ENCODE assay signal across 15 cellular contexts in genomic region chr20:7496394-7497111, GRCh38.
DNase-seq lines count a peak whose midpoint lies in the region; TF ChIP-seq lines count a peak whose summit lies in the region.
"Had no signal": no experiment of that assay in that cellular context is flagged by ENCODE, and none has a peak within 500 bp of the region (broad histone marks: within the 10 kb centered on the region; RNA-seq: fewer than 3 reads in every experiment).

No MANE protein-coding gene starts in this region.

- in situ Hi-C loops in SK-MEL-5 (cut with HindIII; ENCODE audit: low pct_unique_long_range_greater_than_20kb, low sequenced_read_pairs): no loop called here

- no peak overlapping the region for H3K27ac ChIP-seq in osteoblast (ENCODE audit: low read depth, low read length)
- H3K27ac ChIP-seq: SJSA1, transverse colon had no signal

- peak; percentile 38 for DNase-seq in HT1080 (ENCODE audit: low read depth)
- peak; percentile 10 for DNase-seq in SK-MEL-5 (ENCODE audit: low read depth, low spot score)
- peak; percentile 42 for DNase-seq in fibroblast of gingiva (ENCODE audit: low read depth)
- DNase-seq in osteoblast (ENCODE audit: insufficient read length, low spot score, missing footprints): peak; percentile 59
- DNase-seq in activated CD8-positive, alpha-beta memory T cell treated with anti-CD3 and anti-CD28 coated beads, Interleukin-2, amount 50 U/mL, for 4 hours: no peak
- no peak for DNase-seq in stimulated activated CD4-positive, alpha-beta T cell treated with anti-CD3 and anti-CD28 coated beads, Interleukin-4, amount 100 ng/mL, for 1 hour
- DNase-seq in A172 (ENCODE audit: low spot score): no peak
- DNase-seq: activated CD4-positive, alpha-beta memory T cell treated with anti-CD3 and anti-CD28 coated beads for 36 hours; activated T-cell treated with anti-CD3 and anti-CD28 coated beads, Interleukin-2, amount 50 U/mL, for 1 hour; BE2C; NCI-H2107; NCI-H526 treated with DMSO at 0.1 percent for 48 hours; stimulated activated CD4-positive, alpha-beta T cell treated with anti-CD3 and anti-CD28 coated beads, Interleukin-1b, Interleukin-23, amount 100 ng/mL, for 48 hours; transverse colon had no signal

- no peak overlapping the region for H2AFZ ChIP-seq in osteoblast (ENCODE audit: low read length)

- no peaks in the 10 kb centered on the region for H3K4me1 ChIP-seq in osteoblast (ENCODE audit: insufficient read depth, low read length)
- H3K4me1 ChIP-seq: BE2C, SJSA1, transverse colon had no signal

- no peak overlapping the region for H3K4me2 ChIP-seq in osteoblast (ENCODE audit: insufficient read depth, low read length)

- H3K36me3 ChIP-seq in osteoblast (ENCODE audit: insufficient read depth, low read length): no peaks in the 10 kb centered on the region
- H3K36me3 ChIP-seq: BE2C, SJSA1, transverse colon had no signal

- no peaks in the 10 kb centered on the region for H4K20me1 ChIP-seq in osteoblast (ENCODE audit: insufficient read depth, low read length)

- H3K27me3 ChIP-seq in osteoblast (ENCODE audit: insufficient read depth, low read length): no peaks in the 10 kb centered on the region
- H3K27me3 ChIP-seq: SJSA1, transverse colon had no signal

- H3K79me2 ChIP-seq in osteoblast (ENCODE audit: insufficient read depth, low read length): no peaks in the 10 kb centered on the region

- TF ChIP-seq CTCF in osteoblast (IDR thresholded peaks at IDR 0.05; ENCODE audit: extremely low read depth, low read depth, low read length): no peak

- H3K4me3 ChIP-seq in osteoblast (ENCODE audit: insufficient read depth, low read length): no peak overlapping the region
- H3K4me3 ChIP-seq: SJSA1, transverse colon had no signal

- H3K9me3 ChIP-seq in osteoblast (ENCODE audit: low read depth, low read length): no peaks in the 10 kb centered on the region
- H3K9me3 ChIP-seq: BE2C, SJSA1, transverse colon had no signal

Comparison
In these comparisons a context has a peak if more than half of its experiments do, and no peak if none do; other contexts are left out.
1. DNase-seq: peak in HT1080 (single experiment), SK-MEL-5 (single experiment), fibroblast of gingiva (single experiment) and osteoblast (single experiment); none in activated CD8-positive, alpha-beta memory T cell treated with anti-CD3 and anti-CD28 coated beads, Interleukin-2, amount 50 U/mL, for 4 hours (single experiment), stimulated activated CD4-positive, alpha-beta T cell treated with anti-CD3 and anti-CD28 coated beads, Interleukin-4, amount 100 ng/mL, for 1 hour (single experiment) and A172 (single experiment).